ENCODE assay signal across 10 cellular contexts in the genomic region with DNA sequence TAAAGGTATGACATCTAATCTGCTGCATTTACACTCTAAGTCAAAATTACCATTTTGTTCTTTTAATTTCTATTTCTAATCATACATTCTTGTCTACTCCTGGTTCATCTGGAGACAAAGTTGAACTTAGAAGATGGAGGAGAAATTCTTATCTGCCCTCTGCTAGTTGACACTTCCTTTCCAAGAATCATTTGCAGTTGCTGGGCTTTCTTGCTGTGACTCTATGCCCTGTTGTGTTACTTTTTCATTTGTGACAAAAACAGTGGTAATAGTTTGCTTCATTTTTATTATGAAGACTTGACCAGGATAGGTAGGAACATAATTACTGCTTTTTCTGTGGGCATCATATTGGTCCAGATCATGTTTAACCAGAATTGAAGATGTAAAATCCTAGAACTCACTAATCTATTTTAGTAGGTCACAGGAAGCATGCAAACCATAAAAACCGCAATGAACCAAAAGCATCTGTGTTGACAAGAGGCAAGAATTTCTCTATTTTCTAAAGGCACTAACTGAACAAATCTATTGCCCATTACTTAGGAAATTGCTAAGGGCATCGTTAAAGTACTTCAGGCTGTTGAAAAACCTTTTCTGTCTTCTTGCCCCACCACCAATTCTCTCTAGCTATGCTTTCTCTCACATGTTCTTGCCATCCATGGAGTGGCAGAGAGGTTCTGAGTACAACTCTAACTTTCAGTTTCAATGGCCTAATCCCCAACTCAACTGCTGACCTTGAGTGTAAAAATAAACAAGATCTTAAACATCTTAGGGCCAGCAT. TPM values are rescaled to one million over a fixed set of nuclear protein-coding genes. Genes with fewer than 3 reads are reported as not detected.
DNase-seq lines count a peak whose midpoint lies in the region; ATAC-seq and TF ChIP-seq lines count a peak whose summit lies in the region.
"Had no signal": no experiment of that assay in that cellular context is flagged by ENCODE, and none has a peak within 500 bp of the region (broad histone marks: within the 10 kb centered on the region; RNA-seq: fewer than 3 reads in every experiment).

No MANE protein-coding gene starts in this region.

- H2BK120ac ChIP-seq in trophoblast cell (ENCODE audit: insufficient read depth, low read length, poor library complexity) = no peak overlapping the region

- no peak overlapping the region for H3K14ac ChIP-seq in trophoblast cell (ENCODE audit: low read length)

- H3K4me2 ChIP-seq in trophoblast cell (ENCODE audit: low read length) = no peak overlapping the region

- no peak overlapping the region for H3K4me3 ChIP-seq in trophoblast cell (ENCODE audit: low read depth, low read length)

- H4K12ac ChIP-seq in trophoblast cell (ENCODE audit: low read depth, low read length) = no peak overlapping the region

- no peak overlapping the region for H3K4ac ChIP-seq in trophoblast cell (ENCODE audit: low read depth, low read length)

- peaks cover 5% of the 10 kb centered on the region for H3K36me3 Mint-ChIP-seq in stimulated activated naive CD8-positive, alpha-beta T cell treated with anti-CD3 and anti-CD28 coated beads, Interleukin-15, Interleukin-2, amounts not matched to agents 100 ng/mL and 50 ng/mL, for 24 hours (ENCODE audit: low read depth)
- H3K36me3 Mint-ChIP-seq in T-helper 17 cell (ENCODE audit: low read depth) = peaks cover 5% of the 10 kb centered on the region
- no peaks in the 10 kb centered on the region for H3K36me3 Mint-ChIP-seq in osteocyte (ENCODE audit: unreplicated experiment)

- H3K4me3 Mint-ChIP-seq in stimulated activated naive CD8-positive, alpha-beta T cell treated with anti-CD3 and anti-CD28 coated beads, Interleukin-15, Interleukin-2, amounts not matched to agents 100 ng/mL and 50 ng/mL, for 24 hours = peak overlapping the region; percentile 57
- H3K4me3 Mint-ChIP-seq in T-helper 17 cell (peak overlapping the region; percentile 73), osteocyte (ENCODE audit: unreplicated experiment) (no peak overlapping the region)

- no peaks in the 10 kb centered on the region for H3K9me3 ChIP-seq in T-helper 17 cell (ENCODE audit: control insufficient read depth, low read length, poor library complexity, severe bottlenecking)
- peaks cover 2% of the 10 kb centered on the region for H3K9me3 ChIP-seq in trophoblast cell (ENCODE audit: insufficient read depth, low read depth, low read length)
- H3K9me3 ChIP-seq: BE2C had no signal

- H3K23ac ChIP-seq in trophoblast cell (ENCODE audit: low read length) = no peak overlapping the region

- peak overlapping the region; percentile 50 for H3K27ac Mint-ChIP-seq in stimulated activated naive CD8-positive, alpha-beta T cell treated with anti-CD3 and anti-CD28 coated beads, Interleukin-15, Interleukin-2, amounts not matched to agents 100 ng/mL and 50 ng/mL, for 24 hours
- H3K27ac Mint-ChIP-seq in T-helper 17 cell = peak overlapping the region; percentile 95
- no peak overlapping the region for H3K27ac Mint-ChIP-seq in osteocyte (ENCODE audit: unreplicated experiment)

- no peak overlapping the region for H2BK12ac ChIP-seq in trophoblast cell (ENCODE audit: low read length)

- H3K4me1 Mint-ChIP-seq in stimulated activated naive CD8-positive, alpha-beta T cell treated with anti-CD3 and anti-CD28 coated beads, Interleukin-15, Interleukin-2, amounts not matched to agents 100 ng/mL and 50 ng/mL, for 24 hours (ENCODE audit: low read depth) = peaks cover 71% of the 10 kb centered on the region
- peaks cover 61% of the 10 kb centered on the region for H3K4me1 Mint-ChIP-seq in T-helper 17 cell
- no peaks in the 10 kb centered on the region for H3K4me1 Mint-ChIP-seq in osteocyte (ENCODE audit: unreplicated experiment)

- peaks cover 4% of the 10 kb centered on the region for H3K9me3 Mint-ChIP-seq in stimulated activated naive CD8-positive, alpha-beta T cell treated with anti-CD3 and anti-CD28 coated beads, Interleukin-15, Interleukin-2, amounts not matched to agents 100 ng/mL and 50 ng/mL, for 24 hours
- no peaks in the 10 kb centered on the region for H3K9me3 Mint-ChIP-seq in osteocyte (ENCODE audit: unreplicated experiment)

- no peak overlapping the region for H2BK5ac ChIP-seq in trophoblast cell (ENCODE audit: low read depth, low read length, poor library complexity)

- no peak overlapping the region for H2AK5ac ChIP-seq in trophoblast cell (ENCODE audit: low read length)

- no peaks in the 10 kb centered on the region for H3K27me3 ChIP-seq in trophoblast cell (ENCODE audit: insufficient read depth, low read length)
- H3K27me3 ChIP-seq: BE2C had no signal

- H3K36me3 ChIP-seq in trophoblast cell (ENCODE audit: control insufficient read depth in 1 of 2, insufficient read depth in 2 of 2, low read length in 2 of 2) = no peaks in the 10 kb centered on the region
- H3K36me3 ChIP-seq: BE2C had no signal

- H3K27me3 Mint-ChIP-seq in stimulated activated naive CD8-positive, alpha-beta T cell treated with anti-CD3 and anti-CD28 coated beads, Interleukin-15, Interleukin-2, amounts not matched to agents 100 ng/mL and 50 ng/mL, for 24 hours = peaks cover 17% of the 10 kb centered on the region
- H3K27me3 Mint-ChIP-seq in T-helper 17 cell = no peaks in the 10 kb centered on the region
- peaks cover 57% of the 10 kb centered on the region for H3K27me3 Mint-ChIP-seq in osteocyte (ENCODE audit: unreplicated experiment)

- H3K9ac ChIP-seq in trophoblast cell (ENCODE audit: low read length) = no peak overlapping the region

- no peak overlapping the region for H3K18ac ChIP-seq in trophoblast cell (ENCODE audit: low read length)

- peaks cover 0 to 3% of the 10 kb centered on the region in 2 experiments for H3K4me1 ChIP-seq in trophoblast cell (ENCODE audit: control insufficient read depth in 1 of 2, insufficient read depth in 2 of 2, low read length in 2 of 2)
- H3K4me1 ChIP-seq: BE2C had no signal

- no peaks in the 10 kb centered on the region for H3K79me1 ChIP-seq in trophoblast cell (ENCODE audit: low read length)

- no peak overlapping the region for H3K27ac ChIP-seq in trophoblast cell (ENCODE audit: low read depth, low read length)

- no peak overlapping the region for H4K8ac ChIP-seq in trophoblast cell (ENCODE audit: low read depth, low read length)

- no peak for ATAC-seq in stimulated activated naive CD8-positive, alpha-beta T cell treated with anti-CD3 and anti-CD28 coated beads, Interleukin-15, Interleukin-2, amounts not matched to agents 100 U/mL and 50 U/mL, for 24 hours
- peak; percentile 89 for ATAC-seq in HG03066 (IDR thresholded peaks at IDR 0.05; ENCODE audit: low read depth, unreplicated experiment)
- peak; percentile 63 for ATAC-seq in T-helper 17 cell

- H2AFZ ChIP-seq in trophoblast cell (ENCODE audit: insufficient read depth, low read length, poor library complexity) = no peak overlapping the region

- DNase-seq in stimulated activated naive CD8-positive, alpha-beta T cell treated with anti-CD3 and anti-CD28 coated beads, Interleukin-15, Interleukin-2, amounts not matched to agents 100 U/mL and 50 U/mL, for 24 hours = no peak
- DNase-seq in T-helper 17 cell = no peak
- DNase-seq in trophoblast cell = no peak
- no peak for DNase-seq in germinal center (ENCODE audit: low spot score)
- no peak for DNase-seq in H4 (ENCODE audit: low spot score)
- no peak for DNase-seq in osteocyte (ENCODE audit: extremely low spot score, unreplicated experiment)
- DNase-seq: BE2C, SW 1271 had no signal

- H3K79me2 ChIP-seq in trophoblast cell (ENCODE audit: control insufficient read depth, insufficient read depth, low read length, poor library complexity) = no peaks in the 10 kb centered on the region

- WGBS in trophoblast cell (ENCODE audit: extremely low coverage, insufficient coverage, insufficient read length) = no CpG with 5 or more reads among the region's 2 CpGs

- no peak overlapping the region for H4K91ac ChIP-seq in trophoblast cell (ENCODE audit: low read depth, low read length)

- no peak for TF ChIP-seq CTCF in osteocyte (IDR thresholded peaks at IDR 0.05)

RNA-seq across cellular contexts. Expression of gene CCR2, which starts 4.2 kb away (rescaled TPM):
- total RNA-seq in T-helper 17 cell = 10 to 100 TPM; 12.4 to 14.2 TPM
- 0.05 and 0.21 TPM in 2 replicates for polyA plus RNA-seq in trophoblast cell (2013)
- total RNA-seq in H4 (2014; rRNA removed; shearing (Covaris generic)) = not detected in 2 replicates
- total RNA-seq in osteocyte = not detected in 2 replicates

RNA-seq across cellular contexts. Expression of gene CCR5, which starts 21.1 kb away (rescaled TPM):
- total RNA-seq in T-helper 17 cell (1 to 10 TPM; 3.2 to 8.3 TPM), osteocyte (not detected in 2 replicates)
- polyA plus RNA-seq in trophoblast cell (2013) = 0.03 TPM in 1 of 2 replicates, not detected in the other
- not detected in 2 replicates for total RNA-seq in H4 (2014; rRNA removed; shearing (Covaris generic))

RNA-seq across cellular contexts. Expression of gene CCRL2, which starts 57.4 kb away (rescaled TPM):
- 1 to 10 TPM; 1.9 to 2.4 TPM for total RNA-seq in T-helper 17 cell
- 0.36 and 0.44 TPM in 2 replicates for polyA plus RNA-seq in trophoblast cell (2013)
- total RNA-seq in H4 (2014; rRNA removed; shearing (Covaris generic)) = 0.46 and 6.6 TPM in 2 replicates
- total RNA-seq in osteocyte = not detected in 2 replicates

Comparison
In these comparisons a context has a peak if more than half of its experiments do, and no peak if none do; other contexts are left out.
1. RNA of gene CCR2, which starts 4.2 kb away (total RNA-seq): 12.4 to 14.2 TPM in T-helper 17 cell; not detected in H4 and not detected in osteocyte; every median in the first group is over 10 times any median in the second.